ENCODE assay signal across 12 cellular contexts in the genomic region with DNA sequence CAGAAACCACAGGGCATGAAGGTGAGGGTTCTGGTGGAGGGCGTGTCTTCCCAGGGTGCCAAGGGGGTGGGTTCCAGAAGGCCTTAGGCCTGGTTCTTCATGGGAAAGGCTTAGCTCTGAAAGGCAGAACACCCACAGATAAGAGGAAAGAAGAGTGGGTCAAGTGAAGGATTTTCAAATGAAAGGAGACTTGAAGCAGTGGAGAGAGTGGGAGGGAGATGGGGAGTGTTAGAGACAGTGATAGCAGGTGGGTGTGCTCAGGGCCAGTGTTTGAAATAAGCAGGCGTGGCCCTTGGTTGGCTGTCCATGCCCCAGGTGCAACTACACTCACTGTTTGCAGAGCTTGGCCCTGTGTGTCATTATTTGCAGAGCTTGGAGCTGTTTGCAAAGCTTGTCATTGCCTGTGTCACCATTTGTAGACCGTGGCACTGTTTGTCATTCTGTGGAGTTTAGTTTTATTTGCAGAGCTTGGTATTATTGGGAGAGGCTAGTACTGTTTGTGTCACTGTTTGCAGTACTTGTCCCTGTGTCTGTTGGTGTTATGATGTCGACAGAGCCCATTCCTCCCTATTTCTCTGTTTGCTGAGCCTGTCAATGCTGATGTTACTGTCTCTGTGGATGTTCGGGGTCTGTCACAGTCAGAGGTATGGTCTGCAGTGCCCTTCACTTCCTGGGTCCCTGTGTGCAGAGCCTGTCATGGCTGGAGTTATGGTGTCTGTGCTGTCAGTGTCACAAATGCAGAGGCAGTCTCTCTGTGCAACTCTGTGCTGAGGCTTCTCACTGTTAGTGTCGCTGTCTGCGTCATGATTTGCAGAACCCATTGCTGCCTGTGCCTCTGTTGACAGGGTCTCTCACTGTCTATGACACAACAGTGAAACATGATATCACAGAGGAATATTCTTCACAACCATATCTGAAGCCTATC.
DNase-seq lines count a peak whose midpoint lies in the region; ATAC-seq and TF ChIP-seq lines count a peak whose summit lies in the region.
"Had no signal": no experiment of that assay in that cellular context is flagged by ENCODE, and none has a peak within 500 bp of the region (broad histone marks: within the 10 kb centered on the region; RNA-seq: fewer than 3 reads in every experiment).

No MANE protein-coding gene starts in this region.

- no peak overlapping the region for H4K8ac ChIP-seq in mesenchymal stem cell (ENCODE audit: low read length)

- H3K27me3 ChIP-seq in left lung (peaks cover 0 to 6% of the 10 kb centered on the region in 2 donors), mesenchymal stem cell (ENCODE audit: control insufficient read depth in 1 of 2, insufficient read depth in 1 of 2, low read length in 2 of 2) (peaks cover 27 to 40% of the 10 kb centered on the region in 2 experiments)

- peaks cover 7% of the 10 kb centered on the region in 2 donors for H3K4me1 ChIP-seq in left lung
- peaks cover 6% of the 10 kb centered on the region for H3K4me1 ChIP-seq in mesenchymal stem cell (ENCODE audit: control insufficient read depth, insufficient read depth, low read depth, low read length)

- no peak overlapping the region for H3K9ac ChIP-seq in mesenchymal stem cell (ENCODE audit: low read length)

- ATAC-seq in left lung: peak; percentile 51
- no peak for ATAC-seq in GM21528 (IDR thresholded peaks at IDR 0.05; ENCODE audit: low FRiP score, unreplicated experiment)

- no peak overlapping the region for H2BK15ac ChIP-seq in mesenchymal stem cell (ENCODE audit: low read depth, poor library complexity, severe bottlenecking)

- H3K4me2 ChIP-seq in mesenchymal stem cell (ENCODE audit: low read length, poor library complexity, severe bottlenecking): no peak overlapping the region
- H3K4me2 ChIP-seq: smooth muscle cell had no signal

- H2BK120ac ChIP-seq in mesenchymal stem cell (ENCODE audit: low read depth, low read length): no peak overlapping the region

- H3K79me1 ChIP-seq in mesenchymal stem cell (replicated peaks; ENCODE audit: low read length, poor library complexity, severe bottlenecking): no peaks in the 10 kb centered on the region

- H2BK12ac ChIP-seq in mesenchymal stem cell (ENCODE audit: low read length in 2 of 2): no peak overlapping the region

- no peak overlapping the region for H3K4ac ChIP-seq in mesenchymal stem cell (ENCODE audit: low read depth in 1 of 2, low read length in 2 of 2)

- 90% methylated on average over 7 of the region's 7 CpGs for WGBS in mesenchymal stem cell

- DNase-seq in LoVo (ENCODE audit: low spot score): peak; percentile 26
- peak; percentile 76 for DNase-seq in OCI-M1 (lab: John Stamatoyannopoulos, UW)
- no peak for DNase-seq in left lung
- DNase-seq in stimulated activated naive CD4-positive, alpha-beta T cell (lab: John Stamatoyannopoulos, UW): no peak
- no peak for DNase-seq in glomerular visceral epithelial cell (ENCODE audit: extremely low spot score)
- DNase-seq in mesenchymal stem cell: no peak
- DNase-seq: activated CD4-positive, alpha-beta T cell treated with anti-CD3 and anti-CD28 coated beads for 48 hours; activated T-cell treated with anti-CD3 and anti-CD28 coated beads, Interleukin-2, amount 50 U/mL, for 24 hours; T-helper 1 cell had no signal

- H3K36me3 ChIP-seq in left lung: no peaks in the 10 kb centered on the region
- H3K36me3 ChIP-seq in mesenchymal stem cell (ENCODE audit: control insufficient read depth in 1 of 2, insufficient read depth in 2 of 2, low read depth in 1 of 2, low read length in 2 of 2): no peaks in the 10 kb centered on the region

- H3K27ac ChIP-seq in 22Rv1 (peak overlapping the region; percentile 52), left lung (no peak overlapping the region), mesenchymal stem cell (ENCODE audit: low read length, poor library complexity, severe bottlenecking) (no peak overlapping the region)

- no peak overlapping the region for H3K14ac ChIP-seq in mesenchymal stem cell (ENCODE audit: low read length in 2 of 2)

- no peak overlapping the region for H3K18ac ChIP-seq in mesenchymal stem cell (ENCODE audit: low read depth in 1 of 2, low read length in 2 of 2)

- no peak overlapping the region for H2AK5ac ChIP-seq in mesenchymal stem cell (ENCODE audit: low read length, severe bottlenecking)

- intact Hi-C loops in left lung (cut with DNase I): no loop called here

- no peak for TF ChIP-seq CTCF in 22Rv1 (IDR thresholded peaks at IDR 0.05)
- no peak for TF ChIP-seq CTCF in left lung (IDR thresholded peaks at IDR 0.05)

- H4K91ac ChIP-seq in mesenchymal stem cell (ENCODE audit: low read length): no peak overlapping the region

- no peaks in the 10 kb centered on the region for H3K9me3 ChIP-seq in left lung
- no peaks in the 10 kb centered on the region for H3K9me3 ChIP-seq in mesenchymal stem cell (ENCODE audit: control insufficient read depth, low read length)

- H3K4me3 ChIP-seq in left lung: no peak overlapping the region
- no peak overlapping the region for H3K4me3 ChIP-seq in mesenchymal stem cell (ENCODE audit: insufficient read depth in 1 of 2, low read depth in 1 of 2, low read length in 2 of 2)
- H3K4me3 ChIP-seq: smooth muscle cell had no signal

- no peak overlapping the region for H2BK5ac ChIP-seq in mesenchymal stem cell (ENCODE audit: low read depth, low read length, poor library complexity, severe bottlenecking)

- H2AFZ ChIP-seq in mesenchymal stem cell (ENCODE audit: low read depth, low read length): no peak overlapping the region

- H3K23ac ChIP-seq in mesenchymal stem cell (ENCODE audit: low read length in 2 of 2): no peak overlapping the region

Comparison
In these comparisons a context has a peak if more than half of its experiments do, and no peak if none do; other contexts are left out.
1. DNase-seq: peak in LoVo (single experiment) and OCI-M1 (single experiment); none in left lung (0 of 2), stimulated activated naive CD4-positive, alpha-beta T cell (0 of 6), glomerular visceral epithelial cell (single experiment) and mesenchymal stem cell (single experiment).